Comparison of ENCODE assay signal across 1 cellular context in genomic region chr13:77299587-77299986, GRCh38.
TF ChIP-seq lines count a peak whose summit lies in the region.

No MANE protein-coding gene starts in this region.

TF ChIP-seq in IMR-90, 13 proteins besides CTCF, POLR2A, EP300 and RAD21:
- TF ChIP-seq CEBPB (IDR thresholded peaks at IDR 0.05; ENCODE audit: low read depth, low read length) (no peak), RCOR1 (IDR thresholded peaks at IDR 0.05; ENCODE audit: insufficient replicate concordance, low read length) (no peak), USF2 (IDR thresholded peaks at IDR 0.05; ENCODE audit: low read depth, low read length) (no peak), CHD1 (IDR thresholded peaks at IDR 0.05; ENCODE audit: low read depth, low read length) (no peak), MAFK (IDR thresholded peaks at IDR 0.05; ENCODE audit: low read depth, low read length) (no peak), SMC3 (IDR thresholded peaks at IDR 0.05; ENCODE audit: low read depth, low read length) (no peak), ELK1 (IDR thresholded peaks at IDR 0.05; ENCODE audit: borderline replicate concordance, low read depth, low read length) (no peak), BHLHE40 (IDR thresholded peaks at IDR 0.05; ENCODE audit: low read depth, low read length) (no peak), RFX5 (IDR thresholded peaks at IDR 0.05; ENCODE audit: low read depth, low read length) (no peak), NFE2L2 (IDR thresholded peaks at IDR 0.05; ENCODE audit: low read depth, low read length) (no peak), MAZ (IDR thresholded peaks at IDR 0.05; ENCODE audit: borderline replicate concordance, low read depth, low read length) (no peak)
